Comparison of ENCODE assay signal across 8 cellular contexts in genomic region chr3:57597240-57597972, GRCh38. TPM values are rescaled to one million over a fixed set of nuclear protein-coding genes. Genes with fewer than 3 reads are reported as not detected.
DNase-seq lines count a peak whose midpoint lies in the region; ATAC-seq, FAIRE-seq and TF ChIP-seq lines count a peak whose summit lies in the region.

Gene ARF4 (minus strand): TSS chr3:57597344. CDS start chr3:57597140, 204 bp downstream.

- peak within 1 kb of the TSS; percentile 100 for H3K27ac Mint-ChIP-seq in WTC11

- peak within 1 kb of the TSS; percentile 97 to 100 for H3K27ac ChIP-seq in small intestine (ENCODE audit: low read depth in 1 of 2, low read length in 1 of 2)

- no peaks in the 10 kb centered on the region for H3K9me3 Mint-ChIP-seq in WTC11

- no peaks in the 10 kb centered on the region for H3K36me3 ChIP-seq in small intestine (ENCODE audit: control insufficient read depth in 2 of 2, insufficient read depth in 2 of 2, low read length in 2 of 2)

- no peaks in the 10 kb centered on the region for H3K9me3 ChIP-seq in small intestine (ENCODE audit: control insufficient read depth, low read depth)

- 0 to 1% (median 0%) methylated on average over 66 of the region's 66 CpGs for WGBS in small intestine, 3 donors

- no peak for FAIRE-seq in small intestine (lab: Jason Lieb, UNC)

- H3K36me3 Mint-ChIP-seq in WTC11, result peaks cover 10% of the 10 kb centered on the region

- H3K27me3 ChIP-seq in small intestine (ENCODE audit: control insufficient read depth in 2 of 2, insufficient read depth in 2 of 2, low read length in 2 of 2), result no peaks in the 10 kb centered on the region

- TF ChIP-seq CTCF in WTC11 (IDR thresholded peaks at IDR 0.05), result no peak
- TF ChIP-seq CTCF in cardiac fibroblast (IDR thresholded peaks at IDR 0.05; ENCODE audit: low read depth, low read length), result peak; percentile 10

- DNase-seq in AG08396 (ENCODE audit: low spot score) (peak; percentile 99), NCI-H226 (peak; percentile 100), WTC11 (ENCODE audit: low spot score) (peak; percentile 99), cardiac fibroblast (ENCODE audit: low read depth in 2 of 2) (peak; percentile 100), iPS-NIHi11 (ENCODE audit: low spot score) (peak; percentile 99), small intestine (peak; percentile 100)

- no peaks in the 10 kb centered on the region for H3K27me3 Mint-ChIP-seq in WTC11 (ENCODE audit: low read depth)

- ATAC-seq in GM18909 (IDR thresholded peaks at IDR 0.05; ENCODE audit: poor library complexity, unreplicated experiment), result peak; percentile 95
- ATAC-seq in HG03175 (IDR thresholded peaks at IDR 0.05; ENCODE audit: unreplicated experiment), result peak; percentile 94
- ATAC-seq in WTC11, result peak; percentile 96

- H3K4me3 ChIP-seq in cardiac fibroblast (replicated peaks in 1 of 2; ENCODE audit: low read depth in 2 of 2, low read length in 2 of 2) (peak within 1 kb of the TSS; percentile 90 to 100), small intestine (ENCODE audit: low read depth in 1 of 2, low read length in 2 of 2) (peak within 1 kb of the TSS; percentile 82 to 93)

- H3K4me3 Mint-ChIP-seq in WTC11, result peak within 1 kb of the TSS; percentile 99

- CTCF ChIA-PET in WTC11 (lab: Charles Lee), result interaction anchor here (0.6 to 1.6 kb wide), 5 partner anchors 10 to 471 kb away, joined by 3 read pairs; no protein-coding TSS in a partner anchor

- H3K4me1 Mint-ChIP-seq in WTC11, result peaks cover 23% of the 10 kb centered on the region

- H3K4me1 ChIP-seq in small intestine (ENCODE audit: control insufficient read depth in 2 of 2, insufficient read depth in 1 of 2, low read depth in 1 of 2, low read length in 1 of 2), result peaks cover 3 to 5% of the 10 kb centered on the region in 2 donors

- POLR2A ChIA-PET in WTC11 (lab: Charles Lee), result interaction anchor here (0.5 to 2.1 kb wide), 10 partner anchors 19 to 369 kb away, joined by 3 to 20 read pairs (median 4); partner anchors contain the start of genes APPL1, PDE12 and SLMAP

TF ChIP-seq in WTC11, 78 proteins besides CTCF, POLR2A, EP300 and RAD21 (continues in another document):
- TF ChIP-seq MXD4 (CRISPR knock-in tag; IDR thresholded peaks at IDR 0.05; ENCODE audit: borderline replicate concordance), result no peak
- 0 out of 2 replicates have a peak, but pooled peaks have one; percentile 38 for TF ChIP-seq KAT7 (CRISPR knock-in tag; IDR thresholded peaks at IDR 0.05; ENCODE audit: borderline replicate concordance)
- peak; percentile 38; the same call in 1 of the 2 replicates for TF ChIP-seq NFE2L1 (CRISPR knock-in tag; IDR thresholded peaks at IDR 0.05)
- TF ChIP-seq ELF4 (CRISPR knock-in tag; IDR thresholded peaks at IDR 0.05; ENCODE audit: low read depth), result no peak
- no peak for TF ChIP-seq PRDM15 (CRISPR knock-in tag; IDR thresholded peaks at IDR 0.05)
- TF ChIP-seq ZBTB21 (CRISPR knock-in tag; IDR thresholded peaks at IDR 0.05; ENCODE audit: borderline replicate concordance), result peak; percentile 97
- TF ChIP-seq ARID4B (CRISPR knock-in tag; IDR thresholded peaks at IDR 0.05; ENCODE audit: borderline replicate concordance), result peak; percentile 45; the same call in 1 of the 2 replicates
- TF ChIP-seq USF2 (CRISPR knock-in tag; IDR thresholded peaks at IDR 0.05), result peak; percentile 79
- TF ChIP-seq ATF6 (CRISPR knock-in tag; IDR thresholded peaks at IDR 0.05), result no peak
- TF ChIP-seq ZNF671 (CRISPR knock-in tag; IDR thresholded peaks at IDR 0.05), result no peak
- TF ChIP-seq NR1H2 (CRISPR knock-in tag; IDR thresholded peaks at IDR 0.05), result no peak
- peak; percentile 44 for TF ChIP-seq CREB1 (CRISPR knock-in tag; IDR thresholded peaks at IDR 0.05)
- TF ChIP-seq MAX (CRISPR knock-in tag; IDR thresholded peaks at IDR 0.05), result peak; percentile 89
- TF ChIP-seq NR2C2 (CRISPR knock-in tag; IDR thresholded peaks at IDR 0.05), result no peak
- no peak for TF ChIP-seq ATF3 (CRISPR knock-in tag; conservative IDR thresholded peaks at IDR 0.05)
- TF ChIP-seq SP1 (CRISPR knock-in tag; conservative IDR thresholded peaks at IDR 0.05), result peak; percentile 71; the same call in 1 of the 2 replicates

RNA-seq across cellular contexts. Expression of gene ARF4, which starts in this region (rescaled TPM):
- total RNA-seq in WTC11 (2021), result 117 to 118 TPM (median 117 TPM) in 3 replicates
- polyA plus RNA-seq in small intestine, result 100 to 1,000 TPM; 157 to 177 (median 171) TPM

Comparison
In these comparisons a context has a peak if more than half of its experiments do, and no peak if none do; other contexts are left out.
1. Peak in every context shown above with its lines: DNase-seq, ATAC-seq, H3K4me3 ChIP-seq and H3K27ac ChIP-seq.